Comparison of ENCODE assay signal across 1 cellular context in the genomic region with DNA sequence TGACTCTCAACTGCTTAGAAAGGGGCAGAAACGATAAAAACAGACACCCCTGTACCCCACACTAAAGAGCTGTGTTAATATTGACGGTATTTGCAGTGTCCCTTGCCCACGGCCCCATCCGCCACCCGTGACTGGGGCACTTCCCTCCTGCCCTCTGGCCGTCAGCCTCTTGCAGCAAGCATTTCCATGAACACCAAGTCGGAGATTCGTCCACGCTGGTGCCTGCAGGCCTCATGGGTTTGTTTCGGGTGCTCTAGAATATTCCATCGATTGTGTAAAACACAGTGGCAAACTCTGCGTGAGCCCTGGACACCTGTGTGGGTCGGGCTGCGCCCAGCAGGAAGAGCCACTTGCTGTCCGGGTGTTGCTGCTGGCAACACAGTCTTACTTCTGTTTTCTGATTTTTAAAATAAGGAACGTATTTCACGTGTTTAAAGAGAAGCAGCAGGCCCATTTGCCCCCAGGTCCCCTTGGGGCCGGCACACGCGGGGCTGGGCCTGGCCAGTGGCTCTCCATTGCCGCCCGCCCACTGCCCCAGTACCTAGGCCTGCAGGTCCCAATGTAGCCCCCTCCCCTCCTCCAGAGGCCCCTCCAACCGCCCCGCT.
TF ChIP-seq lines count a peak whose summit lies in the region.

No MANE protein-coding gene starts in this region.

TF ChIP-seq in H1, 55 proteins besides CTCF, POLR2A, EP300 and RAD21:
- TF ChIP-seq POLR2AphosphoS5 (IDR thresholded peaks at IDR 0.05; ENCODE audit: low read depth, low read length) (peak; percentile 37; the same call in 1 of the 2 replicates), POU5F1 (IDR thresholded peaks at IDR 0.05; ENCODE audit: low read depth, low read length) (no peak), MAX (IDR thresholded peaks at IDR 0.05) (no peak)
